Comparison of ENCODE assay signal across 31 cellular contexts in the genomic region with DNA sequence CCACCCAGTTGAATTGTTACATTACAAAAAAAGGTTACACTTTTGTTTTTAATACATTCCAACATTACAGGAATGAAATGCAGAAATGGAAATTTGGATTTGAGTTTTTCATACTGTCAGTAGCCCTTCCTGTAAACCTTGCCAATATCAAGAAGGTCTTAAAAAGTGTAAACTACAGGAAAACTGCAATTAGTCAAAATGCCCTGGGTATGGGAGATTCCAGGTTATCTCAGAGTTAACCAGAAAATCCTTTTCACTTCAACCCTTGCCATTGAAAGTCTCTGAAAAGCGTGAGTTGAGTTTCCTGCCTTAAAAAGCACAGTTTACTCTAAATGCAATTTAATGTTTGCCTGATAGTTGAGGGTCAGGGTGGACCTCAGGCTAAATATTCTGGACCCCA. TPM values are rescaled to one million over a fixed set of nuclear protein-coding genes. Genes with fewer than 3 reads are reported as not detected.
"Had no signal": no experiment of that assay in that cellular context is flagged by ENCODE, and none has a peak within 500 bp of the region (broad histone marks: within the 10 kb centered on the region; RNA-seq: fewer than 3 reads in every experiment).

No MANE protein-coding gene starts in this region.

- H3K4me3 ChIP-seq: ascending aorta, breast epithelium, cardiac muscle cell, colonic mucosa, gastrocnemius medialis had no signal

- H3K4me1 ChIP-seq: ascending aorta, colonic mucosa had no signal

- H3K27me3 ChIP-seq: ascending aorta, breast epithelium, cardiac muscle cell, colonic mucosa, foreskin keratinocyte, gastrocnemius medialis had no signal

- H3K36me3 Mint-ChIP-seq: activated CD4-positive, alpha-beta memory T cell treated with anti-CD3 and anti-CD28 coated beads for 36 hours; activated CD8-positive, alpha-beta memory T cell treated with anti-CD3 and anti-CD28 coated beads, Interleukin-2, amount 10 ng/mL, durations not matched to agents 7 days and 5 days; activated naive CD4-positive, alpha-beta T cell treated with anti-CD3 and anti-CD28 coated beads, Interleukin-2, amount 10 ng/mL, durations not matched to agents 7 days and 5 days; activated naive CD4-positive, alpha-beta T cell treated with anti-CD3 and anti-CD28 coated beads, Interleukin-2, amount 50 U/mL, for 72 hours; activated naive CD8-positive, alpha-beta T cell treated with anti-CD3 and anti-CD28 coated beads, Interleukin-2, amount 10 ng/mL, durations not matched to agents 7 days and 5 days; brain had no signal

- H3K9me3 ChIP-seq: ascending aorta, breast epithelium, colonic mucosa, gastrocnemius medialis had no signal

- FAIRE-seq: endometrium had no signal

- ATAC-seq: activated CD4-positive, CD25-positive, alpha-beta regulatory T cell treated with anti-CD3 and anti-CD28 coated beads, Interleukin-2, amount 50 U/mL, for 24 hours; activated CD8-positive, alpha-beta memory T cell treated with anti-CD3 and anti-CD28 coated beads, Interleukin-2, amount 10 ng/mL, durations not matched to agents 7 days and 5 days; activated CD8-positive, alpha-beta T cell treated with anti-CD3 and anti-CD28 coated beads, Interleukin-2, amount 10 ng/mL, durations not matched to agents 7 days and 5 days; activated naive CD4-positive, alpha-beta T cell treated with anti-CD3 and anti-CD28 coated beads, Interleukin-2, amount 50 U/mL, for 72 hours; esophagus mucosa; foreskin keratinocyte; gastrocnemius medialis; T-helper 17 cell had no signal

- H3K27ac ChIP-seq: ascending aorta, cardiac muscle cell, colonic mucosa, foreskin keratinocyte, WERI-Rb-1 had no signal

- H3K27me3 Mint-ChIP-seq: brain had no signal

- H3K27ac Mint-ChIP-seq: activated B cell treated with CpG ODN at 0.5 μM for 24 hours; activated CD4-positive, alpha-beta memory T cell treated with anti-CD3 and anti-CD28 coated beads for 36 hours; activated CD4-positive, alpha-beta T cell treated with anti-CD3 and anti-CD28 coated beads, Interleukin-2, amount 10 ng/mL, durations not matched to agents 24 days and 14 days; activated CD8-positive, alpha-beta memory T cell treated with anti-CD3 and anti-CD28 coated beads, Interleukin-2, amount 10 ng/mL, durations not matched to agents 7 days and 5 days; activated CD8-positive, alpha-beta T cell treated with anti-CD3 and anti-CD28 coated beads, Interleukin-2, amount 10 ng/mL, durations not matched to agents 7 days and 5 days; activated naive CD4-positive, alpha-beta T cell treated with anti-CD3 and anti-CD28 coated beads, Interleukin-2, amount 10 ng/mL, durations not matched to agents 7 days and 5 days; activated naive CD4-positive, alpha-beta T cell treated with anti-CD3 and anti-CD28 coated beads, Interleukin-2, amount 50 U/mL, for 72 hours; activated naive CD8-positive, alpha-beta T cell treated with anti-CD3 and anti-CD28 coated beads, Interleukin-2, amount 10 ng/mL, durations not matched to agents 7 days and 5 days; T-helper 17 cell; T-helper 2 cell treated with Interferon-gamma antibody and Interleukin-4, amounts not matched to agents 5 μg/mL and 100 μg/mL, for 36 hours had no signal

- H3K36me3 ChIP-seq: ascending aorta, breast epithelium, cardiac muscle cell, colonic mucosa, gastrocnemius medialis, WERI-Rb-1 had no signal

- H3K9me3 Mint-ChIP-seq: activated B cell treated with CpG ODN at 0.5 μM for 24 hours; activated CD4-positive, alpha-beta memory T cell treated with anti-CD3 and anti-CD28 coated beads for 36 hours; activated CD4-positive, alpha-beta T cell treated with anti-CD3 and anti-CD28 coated beads, Interleukin-2, amount 10 ng/mL, durations not matched to agents 24 days and 14 days; activated naive CD4-positive, alpha-beta T cell treated with anti-CD3 and anti-CD28 coated beads, Interleukin-2, amount 10 ng/mL, durations not matched to agents 7 days and 5 days; activated naive CD8-positive, alpha-beta T cell treated with anti-CD3 and anti-CD28 coated beads, Interleukin-2, amount 10 ng/mL, durations not matched to agents 7 days and 5 days; T-helper 2 cell treated with Interferon-gamma antibody and Interleukin-4, amounts not matched to agents 5 μg/mL and 100 μg/mL, for 36 hours had no signal

- H3K4me1 Mint-ChIP-seq: activated B cell treated with CpG ODN at 0.5 μM for 24 hours; activated CD4-positive, alpha-beta T cell treated with anti-CD3 and anti-CD28 coated beads, Interleukin-2, amount 10 ng/mL, durations not matched to agents 24 days and 14 days had no signal

- H3K4me3 Mint-ChIP-seq: activated B cell treated with CpG ODN at 0.5 μM for 24 hours; activated CD4-positive, alpha-beta memory T cell treated with anti-CD3 and anti-CD28 coated beads for 36 hours; activated CD4-positive, alpha-beta T cell treated with anti-CD3 and anti-CD28 coated beads, Interleukin-2, amount 10 ng/mL, durations not matched to agents 24 days and 14 days; activated CD8-positive, alpha-beta memory T cell treated with anti-CD3 and anti-CD28 coated beads, Interleukin-2, amount 10 ng/mL, durations not matched to agents 7 days and 5 days; activated CD8-positive, alpha-beta T cell treated with anti-CD3 and anti-CD28 coated beads, Interleukin-2, amount 10 ng/mL, durations not matched to agents 7 days and 5 days; activated naive CD4-positive, alpha-beta T cell treated with anti-CD3 and anti-CD28 coated beads, Interleukin-2, amount 10 ng/mL, durations not matched to agents 7 days and 5 days; activated naive CD8-positive, alpha-beta T cell treated with anti-CD3 and anti-CD28 coated beads, Interleukin-2, amount 10 ng/mL, durations not matched to agents 7 days and 5 days; T-helper 17 cell; T-helper 2 cell treated with Interferon-gamma antibody and Interleukin-4, amounts not matched to agents 5 μg/mL and 100 μg/mL, for 36 hours had no signal

- DNase-seq: activated B cell treated with CpG ODN at 0.5 μM for 24 hours; activated CD4-positive, alpha-beta memory T cell treated with anti-CD3 and anti-CD28 coated beads for 36 hours; activated CD4-positive, alpha-beta T cell treated with anti-CD3 and anti-CD28 coated beads, Interleukin-2, amount 10 ng/mL, durations not matched to agents 24 days and 14 days; activated CD8-positive, alpha-beta memory T cell treated with anti-CD3 and anti-CD28 coated beads, Interleukin-2, amount 10 ng/mL, durations not matched to agents 7 days and 5 days; activated CD8-positive, alpha-beta memory T cell treated with anti-CD3 and anti-CD28 coated beads, Interleukin-2, amount 50 U/mL, for 4 hours; activated CD8-positive, alpha-beta T cell treated with anti-CD3 and anti-CD28 coated beads, Interleukin-2, amount 10 ng/mL, durations not matched to agents 7 days and 5 days; activated gamma-delta T cell; activated naive CD4-positive, alpha-beta T cell; activated naive CD4-positive, alpha-beta T cell treated with anti-CD3 and anti-CD28 coated beads, Interleukin-2, amount 10 ng/mL, durations not matched to agents 7 days and 5 days; activated naive CD8-positive, alpha-beta T cell treated with anti-CD3 and anti-CD28 coated beads, Interleukin-2, amount 10 ng/mL, durations not matched to agents 7 days and 5 days; activated T-cell treated with anti-CD3 and anti-CD28 coated beads, Interleukin-2, amount 50 U/mL, for 1 hour; activated T-cell treated with anti-CD3 and anti-CD28 coated beads, Interleukin-2, amount 50 U/mL, for 48 hours; central memory CD4-positive, alpha-beta T cell; cerebellar nuclear complex; colonic mucosa; effector CD8-positive, alpha-beta T cell; foreskin keratinocyte; gastrocnemius medialis; T-helper 1 cell; T-helper 17 cell; T1000; WERI-Rb-1 had no signal

RNA-seq across cellular contexts. Expression of gene LDLRAD3, which starts 34.0 kb away (rescaled TPM):
- total RNA-seq: activated B cell treated with CpG ODN at 0.5 μM for 24 hours; activated CD8-positive, alpha-beta memory T cell treated with anti-CD3 and anti-CD28 coated beads, Interleukin-2, amount 10 ng/mL, durations not matched to agents 7 days and 5 days had no signal
